In the genomic region with DNA sequence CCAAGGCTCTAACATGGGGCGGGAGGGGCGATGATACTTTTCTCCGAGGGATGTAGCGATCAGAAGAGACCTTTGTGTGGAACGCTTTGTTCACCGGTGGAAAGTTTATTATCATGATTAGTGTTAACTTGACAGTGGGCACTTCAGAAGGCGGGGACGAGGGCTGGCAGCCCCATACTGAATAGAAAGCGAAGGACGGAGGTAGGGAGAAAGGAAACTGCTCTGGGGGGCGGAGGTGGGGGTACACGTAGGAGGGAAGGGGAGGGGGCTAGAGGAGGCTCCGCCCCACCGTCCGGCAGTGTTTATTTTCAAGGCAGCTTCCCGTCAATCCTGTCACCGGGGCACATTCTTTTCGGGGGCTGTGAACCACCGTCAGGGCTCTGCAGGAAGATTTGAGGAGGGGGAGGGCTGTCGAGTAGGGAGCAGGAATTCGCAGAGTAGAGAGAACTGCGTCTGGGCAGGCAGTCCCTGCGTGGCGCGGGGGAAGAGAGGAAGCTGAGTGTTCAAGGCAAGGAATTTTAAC, we compare ENCODE assay signal across 14 cellular contexts. TPM values are rescaled to one million over a fixed set of nuclear protein-coding genes. Genes with fewer than 3 reads are reported as not detected.
A peak's percentile ranks its signal among the peaks of the same experiment; 100 is the strongest.
DNase-seq lines count a peak whose midpoint lies in the region; ATAC-seq and TF ChIP-seq lines count a peak whose summit lies in the region.
"Had no signal": no experiment of that assay in that cellular context is flagged by ENCODE, and none has a peak within 500 bp of the region (broad histone marks: within the 10 kb centered on the region; RNA-seq: fewer than 3 reads in every experiment).

No MANE protein-coding gene starts in this region.

- TF ChIP-seq CTCF in endodermal cell (conservative IDR thresholded peaks at IDR 0.05) (no peak), nephron (IDR thresholded peaks at IDR 0.05; ENCODE audit: unreplicated experiment in 3 of 3) (no peak), PC-3 (conservative IDR thresholded peaks at IDR 0.05; ENCODE audit: low read depth, low read length) (no peak)

- ATAC-seq in GM19452 (IDR thresholded peaks at IDR 0.05; ENCODE audit: unreplicated experiment), result no peak
- ATAC-seq in PC-3, result no peak

- H3K4me1 Mint-ChIP-seq in IgD-negative memory B cell (peaks cover 1 to 6% (median 4%) of the 10 kb centered on the region in 3 donors), endodermal cell (peaks cover 60% of the 10 kb centered on the region), nephron (peaks cover 14% of the 10 kb centered on the region)

- H3K27ac ChIP-seq in endodermal cell (ENCODE audit: low read depth, low read length) (no peak overlapping the region), PC-3 (ENCODE audit: low read length) (no peak overlapping the region)
- H3K27ac ChIP-seq: ovary, uterus had no signal

- no peaks in the 10 kb centered on the region for H3K9me3 ChIP-seq in endodermal cell (ENCODE audit: control insufficient read depth, low read length)
- H3K9me3 ChIP-seq in PC-3 (ENCODE audit: low read length), result no peaks in the 10 kb centered on the region
- H3K9me3 ChIP-seq: uterus had no signal

- H3K4me2 ChIP-seq in PC-3 (ENCODE audit: low read length), result no peak overlapping the region

- H3F3A ChIP-seq in PC-3 (ENCODE audit: low read length, unreplicated experiment), result no peaks in the 10 kb centered on the region

- H3K9me3 Mint-ChIP-seq in IgD-negative memory B cell, result peaks cover 0 to 3% (median 0%) of the 10 kb centered on the region in 3 donors
- H3K9me3 Mint-ChIP-seq in endodermal cell, result no peaks in the 10 kb centered on the region
- peaks cover 4% of the 10 kb centered on the region for H3K9me3 Mint-ChIP-seq in nephron

- H3K27me3 Mint-ChIP-seq in IgD-negative memory B cell (peaks cover 67% of the 10 kb centered on the region), endodermal cell (ENCODE audit: insufficient read depth) (peaks cover 96% of the 10 kb centered on the region), nephron (ENCODE audit: low read depth) (peaks cover 100% of the 10 kb centered on the region)

- peak overlapping the region; percentile 80 for H3K4me3 ChIP-seq in endodermal cell (ENCODE audit: low read length)
- H3K4me3 ChIP-seq in PC-3 (ENCODE audit: low read length), result no peak overlapping the region
- H3K4me3 ChIP-seq: ovary, uterus had no signal

- 0 to 1% methylated on average over 17 to 25 of the region's 25 CpGs for WGBS in endodermal cell (ENCODE audit: insufficient coverage in 1 of 2, insufficient read length in 1 of 2), 2 experiments

- H3K79me2 ChIP-seq in PC-3 (ENCODE audit: low read length), result no peaks in the 10 kb centered on the region

- CTCF ChIA-PET in PC-3 (lab: Charles Lee), result no interaction called here

- DNase-seq in ELF-1 (ENCODE audit: low read depth, low spot score), result peak; percentile 89
- peak; percentile 91 for DNase-seq in endodermal cell
- no peak for DNase-seq in GM19238 (ENCODE audit: insufficient read length, low spot score)
- DNase-seq in PC-3, result no peak
- no peak for DNase-seq in hypothalamus (lab: John Stamatoyannopoulos, UW)
- DNase-seq: cortex of kidney, DMS153, head of caudate nucleus, NCI-H510A, ovary, uterus had no signal

- H3K27me3 ChIP-seq in endodermal cell (ENCODE audit: control insufficient read depth, insufficient read depth, low read length, poor library complexity, severe bottlenecking) (peaks cover 100% of the 10 kb centered on the region), PC-3 (ENCODE audit: low read length) (peaks cover 50% of the 10 kb centered on the region)

- POLR2A ChIA-PET in PC-3 (lab: Charles Lee; ENCODE audit: unreplicated experiment), result no interaction called here

- intact Hi-C loops in PC-3 (cut with micrococcal nuclease), result no loop called here

- no peaks in the 10 kb centered on the region for H3K36me3 ChIP-seq in endodermal cell (ENCODE audit: control insufficient read depth, insufficient read depth, low read length)
- no peaks in the 10 kb centered on the region for H3K36me3 ChIP-seq in PC-3 (ENCODE audit: low read depth, low read length)
- H3K36me3 ChIP-seq: ovary, uterus had no signal

- BruUV-seq in PC-3 (replicated peaks; lab: Mats Ljungman, UMichigan), result no TSS peak

- H3K4me1 ChIP-seq in endodermal cell (ENCODE audit: control insufficient read depth, insufficient read depth, low read length) (peaks cover 25% of the 10 kb centered on the region), PC-3 (ENCODE audit: insufficient read depth, low read length) (no peaks in the 10 kb centered on the region)

- H3K27ac Mint-ChIP-seq in IgD-negative memory B cell, result peak overlapping the region in 1 of 3 donors; percentile 79
- peak overlapping the region; percentile 85 for H3K27ac Mint-ChIP-seq in endodermal cell
- no peak overlapping the region for H3K27ac Mint-ChIP-seq in nephron

- H3K36me3 Mint-ChIP-seq in IgD-negative memory B cell (peaks cover 3% of the 10 kb centered on the region), endodermal cell (ENCODE audit: low read depth) (no peaks in the 10 kb centered on the region), nephron (ENCODE audit: low read depth) (no peaks in the 10 kb centered on the region)

- H3K4me3 Mint-ChIP-seq in IgD-negative memory B cell (peak overlapping the region in 3 of 4 donors; percentile 23 to 79 (median 49)), endodermal cell (peak overlapping the region; percentile 57), nephron (peak overlapping the region in 2 of 3 experiments; percentile 2 to 44)

- no peaks in the 10 kb centered on the region for H3K9me2 ChIP-seq in PC-3 (replicated peaks; ENCODE audit: low read length)

- H2AFZ ChIP-seq in PC-3 (ENCODE audit: low read length), result no peak overlapping the region

- H3K9ac ChIP-seq in endodermal cell (ENCODE audit: extremely low read depth, low read length, poor library complexity, severe bottlenecking) (peak overlapping the region; percentile 22), PC-3 (ENCODE audit: low read length) (no peak overlapping the region)

- no peaks in the 10 kb centered on the region for H4K20me1 ChIP-seq in PC-3 (ENCODE audit: low read length)

RNA-seq across cellular contexts. Expression of a gene that starts 9.4 kb away (rescaled TPM):
- polyA plus RNA-seq in IgD-negative memory B cell, result not detected
- total RNA-seq in endodermal cell, result not detected
- polyA plus RNA-seq in endodermal cell (2013, experiment 1 of 2), result not detected
- not detected for polyA plus RNA-seq in endodermal cell (2013, experiment 2 of 2)
- total RNA-seq in PC-3 (2014; rRNA removed), result 0.07 TPM in 1 of 2 replicates, not detected in the other
- total RNA-seq: uterus had no signal

Comparison
In these comparisons a context has a peak if more than half of its experiments do, and no peak if none do; other contexts are left out.
1. DNase-seq: peak in ELF-1 (single experiment) and endodermal cell (single experiment); none in GM19238 (single experiment), PC-3 (single experiment) and hypothalamus (0 of 51).
2. Peak in every context shown above with its lines, with median percentiles within 50 percentile points of each other: H3K4me3 Mint-ChIP-seq.